8 cellular contexts compared by ENCODE assay signal in the genomic region with DNA sequence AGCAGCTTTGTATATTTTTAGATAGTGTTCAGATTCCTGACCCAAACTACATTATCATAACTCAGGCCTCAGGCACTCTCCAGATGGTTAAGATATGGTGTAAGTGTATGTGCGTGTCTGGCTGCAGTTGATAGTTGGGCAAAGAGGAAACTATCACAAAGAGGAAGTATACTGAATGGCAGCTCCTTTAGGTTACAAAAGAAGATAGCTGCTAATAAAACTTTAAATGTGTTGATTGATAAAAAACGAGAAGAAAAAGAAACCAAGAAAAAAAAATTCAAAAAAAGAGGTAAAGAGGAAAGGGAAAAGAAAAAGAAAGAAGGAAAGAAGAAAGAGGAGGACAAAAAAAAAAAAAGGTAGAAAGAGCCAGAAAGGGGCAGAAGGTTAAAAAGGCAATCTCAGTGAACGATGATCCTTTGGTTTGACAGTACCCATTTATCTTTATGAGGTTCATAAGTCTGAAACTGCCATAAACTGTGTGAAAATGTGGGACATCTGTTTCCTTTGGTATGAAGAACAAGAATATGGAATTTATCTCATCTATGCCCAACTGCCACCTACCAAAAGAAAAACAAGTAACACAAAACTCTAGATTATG. TPM values are rescaled to one million over a fixed set of nuclear protein-coding genes. Genes with fewer than 3 reads are reported as not detected.
DNase-seq lines count a peak whose midpoint lies in the region; ATAC-seq and TF ChIP-seq lines count a peak whose summit lies in the region.

No MANE protein-coding gene starts in this region.

- no peaks in the 10 kb centered on the region; the same call in 1 of the 2 replicates for H3K79me2 ChIP-seq in OCI-LY3 (ENCODE audit: low read length)

- TF ChIP-seq CTCF in HEK293 (tag by site-specific recombination; IDR thresholded peaks at IDR 0.05) (no peak), OCI-LY3 (IDR thresholded peaks at IDR 0.05; ENCODE audit: low read depth, low read length) (no peak), coronary artery (IDR thresholded peaks at IDR 0.05) (no peak)

- ATAC-seq in left ventricle myocardium superior = peak; percentile 66
- ATAC-seq in HG02623 (IDR thresholded peaks at IDR 0.05; ENCODE audit: unreplicated experiment) = no peak

- H3K9ac ChIP-seq in OCI-LY3 (ENCODE audit: low read length) = no peak overlapping the region

- no peaks in the 10 kb centered on the region for H3K27me3 ChIP-seq in OCI-LY3 (ENCODE audit: low read depth, low read length)

- H3K36me3 ChIP-seq in HEK293 (ENCODE audit: control insufficient read depth in 2 of 2, insufficient read depth in 1 of 2, low read length in 2 of 2) (no peaks in the 10 kb centered on the region), OCI-LY3 (replicated peaks; ENCODE audit: low read depth, low read length) (no peaks in the 10 kb centered on the region)

- CTCF ChIA-PET in HEK293 (lab: Yijun Ruan, JAX) = interaction anchor here (0.9 kb wide), 1 partner anchor 45 kb away, joined by 3 read pairs; no protein-coding TSS in a partner anchor

- intact Hi-C loops in left ventricle myocardium superior (cut with micrococcal nuclease) = no loop called here

- POLR2A ChIA-PET in HEK293 (lab: Yijun Ruan, JAX) = no interaction called here

- H3K9me3 ChIP-seq in HEK293 (ENCODE audit: control insufficient read depth, insufficient read depth, low read depth, low read length) = no peaks in the 10 kb centered on the region
- H3K9me3 ChIP-seq in OCI-LY3 (ENCODE audit: insufficient read depth, low read length) = no peaks in the 10 kb centered on the region

- H2AFZ ChIP-seq in OCI-LY3 (ENCODE audit: low read depth, low read length) = no peak overlapping the region

- H3K27ac ChIP-seq in HEK293 (ENCODE audit: extremely low read depth, low read depth, low read length) (no peak overlapping the region), OCI-LY3 (ENCODE audit: low read length) (peak overlapping the region; percentile 6), coronary artery (no peak overlapping the region)

- DNase-seq in GM03348 (ENCODE audit: low spot score) (peak; percentile 11), left ventricle myocardium superior (no peak), NCI-H1417 treated with DMSO at 0.1 percent for 48 hours (lab: John Stamatoyannopoulos, UW) (no peak), coronary artery (ENCODE audit: low spot score) (no peak), NCI-H1105 treated with DMSO at 0.1 percent for 48 hours (lab: John Stamatoyannopoulos, UW) (no peak)

- H3K4me3 ChIP-seq in HEK293 (ENCODE audit: low read depth, low read length) (no peak overlapping the region), OCI-LY3 (ENCODE audit: low read length) (no peak overlapping the region), coronary artery (no peak overlapping the region)

- H4K20me1 ChIP-seq in OCI-LY3 (ENCODE audit: insufficient read depth, low read length) = no peaks in the 10 kb centered on the region

- H3K4me2 ChIP-seq in OCI-LY3 (ENCODE audit: low read length) = peak overlapping the region; percentile 25

- H3K4me1 ChIP-seq in HEK293 (ENCODE audit: control insufficient read depth, insufficient read depth, low read length) = peaks cover 14% of the 10 kb centered on the region
- H3K4me1 ChIP-seq in OCI-LY3 (ENCODE audit: low read length) = peaks cover 39% of the 10 kb centered on the region

TF ChIP-seq in HEK293, 187 proteins besides CTCF, POLR2A, EP300 and RAD21:
- TF ChIP-seq ZSCAN30 (tag by site-specific recombination; IDR thresholded peaks at IDR 0.05) = no peak
- TF ChIP-seq ZXDB (tag by site-specific recombination; IDR thresholded peaks at IDR 0.05) = peak; percentile 53
- TF ChIP-seq FEZF1 (tag by site-specific recombination; IDR thresholded peaks at IDR 0.05) = 0 out of 2 replicates have a peak, but pooled peaks have one; percentile 6
- TF ChIP-seq, protein P1, sequence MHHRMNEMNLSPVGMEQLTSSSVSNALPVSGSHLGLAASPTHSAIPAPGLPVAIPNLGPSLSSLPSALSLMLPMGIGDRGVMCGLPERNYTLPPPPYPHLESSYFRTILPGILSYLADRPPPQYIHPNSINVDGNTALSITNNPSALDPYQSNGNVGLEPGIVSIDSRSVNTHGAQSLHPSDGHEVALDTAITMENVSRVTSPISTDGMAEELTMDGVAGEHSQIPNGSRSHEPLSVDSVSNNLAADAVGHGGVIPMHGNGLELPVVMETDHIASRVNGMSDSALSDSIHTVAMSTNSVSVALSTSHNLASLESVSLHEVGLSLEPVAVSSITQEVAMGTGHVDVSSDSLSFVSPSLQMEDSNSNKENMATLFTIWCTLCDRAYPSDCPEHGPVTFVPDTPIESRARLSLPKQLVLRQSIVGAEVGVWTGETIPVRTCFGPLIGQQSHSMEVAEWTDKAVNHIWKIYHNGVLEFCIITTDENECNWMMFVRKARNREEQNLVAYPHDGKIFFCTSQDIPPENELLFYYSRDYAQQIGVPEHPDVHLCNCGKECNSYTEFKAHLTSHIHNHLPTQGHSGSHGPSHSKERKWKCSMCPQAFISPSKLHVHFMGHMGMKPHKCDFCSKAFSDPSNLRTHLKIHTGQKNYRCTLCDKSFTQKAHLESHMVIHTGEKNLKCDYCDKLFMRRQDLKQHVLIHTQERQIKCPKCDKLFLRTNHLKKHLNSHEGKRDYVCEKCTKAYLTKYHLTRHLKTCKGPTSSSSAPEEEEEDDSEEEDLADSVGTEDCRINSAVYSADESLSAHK (tag by site-specific recombination; IDR thresholded peaks at IDR 0.05) = 0 out of 2 replicates have a peak, but pooled peaks have one; percentile 10
- TF ChIP-seq ZNF843 (tag by site-specific recombination; IDR thresholded peaks at IDR 0.05) = peak; percentile 51; the same call in 1 of the 2 replicates
- TF ChIP-seq TRIM28 (IDR thresholded peaks at IDR 0.05; ENCODE audit: borderline replicate concordance, low read length) = peak; percentile 73
- TF ChIP-seq, protein P2, sequence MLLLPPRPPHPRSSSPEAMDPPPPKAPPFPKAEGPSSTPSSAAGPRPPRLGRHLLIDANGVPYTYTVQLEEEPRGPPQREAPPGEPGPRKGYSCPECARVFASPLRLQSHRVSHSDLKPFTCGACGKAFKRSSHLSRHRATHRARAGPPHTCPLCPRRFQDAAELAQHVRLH (tag by site-specific recombination; IDR thresholded peaks at IDR 0.05) = 0 out of 2 replicates have a peak, but pooled peaks have one; percentile 28
- TF ChIP-seq, protein P3, sequence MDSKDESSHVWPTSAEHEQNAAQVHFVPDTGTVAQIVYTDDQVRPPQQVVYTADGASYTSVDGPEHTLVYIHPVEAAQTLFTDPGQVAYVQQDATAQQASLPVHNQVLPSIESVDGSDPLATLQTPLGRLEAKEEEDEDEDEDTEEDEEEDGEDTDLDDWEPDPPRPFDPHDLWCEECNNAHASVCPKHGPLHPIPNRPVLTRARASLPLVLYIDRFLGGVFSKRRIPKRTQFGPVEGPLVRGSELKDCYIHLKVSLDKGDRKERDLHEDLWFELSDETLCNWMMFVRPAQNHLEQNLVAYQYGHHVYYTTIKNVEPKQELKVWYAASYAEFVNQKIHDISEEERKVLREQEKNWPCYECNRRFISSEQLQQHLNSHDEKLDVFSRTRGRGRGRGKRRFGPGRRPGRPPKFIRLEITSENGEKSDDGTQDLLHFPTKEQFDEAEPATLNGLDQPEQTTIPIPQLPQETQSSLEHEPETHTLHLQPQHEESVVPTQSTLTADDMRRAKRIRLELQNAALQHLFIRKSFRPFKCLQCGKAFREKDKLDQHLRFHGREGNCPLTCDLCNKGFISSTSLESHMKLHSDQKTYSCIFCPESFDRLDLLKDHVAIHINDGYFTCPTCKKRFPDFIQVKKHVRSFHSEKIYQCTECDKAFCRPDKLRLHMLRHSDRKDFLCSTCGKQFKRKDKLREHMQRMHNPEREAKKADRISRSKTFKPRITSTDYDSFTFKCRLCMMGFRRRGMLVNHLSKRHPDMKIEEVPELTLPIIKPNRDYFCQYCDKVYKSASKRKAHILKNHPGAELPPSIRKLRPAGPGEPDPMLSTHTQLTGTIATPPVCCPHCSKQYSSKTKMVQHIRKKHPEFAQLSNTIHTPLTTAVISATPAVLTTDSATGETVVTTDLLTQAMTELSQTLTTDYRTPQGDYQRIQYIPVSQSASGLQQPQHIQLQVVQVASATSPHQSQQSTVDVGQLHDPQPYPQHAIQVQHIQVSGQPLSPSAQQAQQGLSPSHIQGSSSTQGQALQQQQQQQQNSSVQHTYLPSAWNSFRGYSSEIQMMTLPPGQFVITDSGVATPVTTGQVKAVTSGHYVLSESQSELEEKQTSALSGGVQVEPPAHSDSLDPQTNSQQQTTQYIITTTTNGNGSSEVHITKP (tag by site-specific recombination; IDR thresholded peaks at IDR 0.05) = peak; percentile 37; the same call in 1 of the 2 replicates
- TF ChIP-seq ZNF121 (tag by site-specific recombination; IDR thresholded peaks at IDR 0.05) = no peak
- peak; percentile 72; the same call in 1 of the 2 replicates for TF ChIP-seq ZNF664 (tag by site-specific recombination; IDR thresholded peaks at IDR 0.05)
- no peak for TF ChIP-seq ZNF324 (tag by site-specific recombination; IDR thresholded peaks at IDR 0.05)
- TF ChIP-seq, protein P4, sequence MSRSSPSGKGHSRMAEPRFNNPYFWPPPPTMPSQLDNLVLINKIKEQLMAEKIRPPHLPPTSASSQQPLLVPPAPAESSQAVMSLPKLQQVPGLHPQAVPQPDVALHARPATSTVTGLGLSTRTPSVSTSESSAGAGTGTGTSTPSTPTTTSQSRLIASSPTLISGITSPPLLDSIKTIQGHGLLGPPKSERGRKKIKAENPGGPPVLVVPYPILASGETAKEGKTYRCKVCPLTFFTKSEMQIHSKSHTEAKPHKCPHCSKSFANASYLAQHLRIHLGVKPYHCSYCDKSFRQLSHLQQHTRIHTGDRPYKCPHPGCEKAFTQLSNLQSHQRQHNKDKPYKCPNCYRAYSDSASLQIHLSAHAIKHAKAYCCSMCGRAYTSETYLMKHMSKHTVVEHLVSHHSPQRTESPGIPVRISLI (tag by site-specific recombination; IDR thresholded peaks at IDR 0.05) = peak; percentile 72; the same call in 1 of the 2 replicates

RNA-seq across cellular contexts. Expression of a gene that starts 42.2 kb away (rescaled TPM):
- 20.2 TPM for total RNA-seq in left ventricle myocardium superior

RNA-seq across cellular contexts. Expression of a gene that starts 45.8 kb away (rescaled TPM):
- 21.2 TPM for total RNA-seq in left ventricle myocardium superior
